ENCODE assay signal across 1 cellular context in genomic region chr11:76783901-76784813, GRCh38.
TF ChIP-seq lines count a peak whose summit lies in the region.

No MANE protein-coding gene starts in this region.

TF ChIP-seq in HEK293, 187 proteins besides CTCF, POLR2A, EP300 and RAD21 (continued from another document):
- no peak for TF ChIP-seq PBX3 (CRISPR knock-in tag; IDR thresholded peaks at IDR 0.05)
- TF ChIP-seq ZNF426 (tag by site-specific recombination; IDR thresholded peaks at IDR 0.05), result no peak
- TF ChIP-seq, protein P1, sequence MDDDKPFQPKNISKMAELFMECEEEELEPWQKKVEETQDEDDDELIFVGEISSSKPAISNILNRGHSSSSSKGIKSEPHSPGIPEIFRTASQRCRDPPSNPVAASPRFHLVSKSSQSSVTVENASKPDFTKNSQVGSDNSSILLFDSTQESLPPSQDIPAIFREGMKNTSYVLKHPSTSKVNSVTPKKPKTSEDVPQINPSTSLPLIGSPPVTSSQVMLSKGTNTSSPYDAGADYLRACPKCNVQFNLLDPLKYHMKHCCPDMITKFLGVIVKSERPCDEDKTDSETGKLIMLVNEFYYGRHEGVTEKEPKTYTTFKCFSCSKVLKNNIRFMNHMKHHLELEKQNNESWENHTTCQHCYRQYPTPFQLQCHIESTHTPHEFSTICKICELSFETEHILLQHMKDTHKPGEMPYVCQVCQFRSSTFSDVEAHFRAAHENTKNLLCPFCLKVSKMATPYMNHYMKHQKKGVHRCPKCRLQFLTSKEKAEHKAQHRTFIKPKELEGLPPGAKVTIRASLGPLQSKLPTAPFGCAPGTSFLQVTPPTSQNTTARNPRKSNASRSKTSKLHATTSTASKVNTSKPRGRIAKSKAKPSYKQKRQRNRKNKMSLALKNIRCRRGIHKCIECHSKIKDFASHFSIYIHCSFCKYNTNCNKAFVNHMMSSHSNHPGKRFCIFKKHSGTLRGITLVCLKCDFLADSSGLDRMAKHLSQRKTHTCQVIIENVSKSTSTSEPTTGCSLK (tag by site-specific recombination; IDR thresholded peaks at IDR 0.05), result no peak
- no peak for TF ChIP-seq IKZF3 (tag by site-specific recombination; IDR thresholded peaks at IDR 0.05)
TF ChIP-seq in HEK293: peak in this region for 22.
